In the genomic region with DNA sequence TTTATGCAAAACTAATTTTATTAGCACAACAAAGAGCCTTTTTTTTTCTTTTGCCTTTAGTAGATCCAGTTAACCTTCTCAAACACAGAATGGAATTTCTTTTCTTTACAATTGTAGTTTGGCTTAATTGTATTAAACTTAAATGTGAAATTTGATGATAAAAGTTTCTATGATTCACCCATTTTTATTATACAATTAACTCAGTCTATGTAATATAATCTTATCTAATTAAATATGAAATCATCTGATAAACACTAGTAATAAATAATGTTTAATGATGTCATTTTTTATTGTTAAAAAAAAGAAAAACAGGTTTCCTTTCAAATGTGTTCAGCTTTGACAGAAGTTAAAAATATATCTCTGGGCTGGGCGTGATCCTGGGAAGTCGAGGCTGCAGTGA, we compare ENCODE assay signal across 8 cellular contexts.
"Had no signal": no experiment of that assay in that cellular context is flagged by ENCODE, and none has a peak within 500 bp of the region (broad histone marks: within the 10 kb centered on the region; RNA-seq: fewer than 3 reads in every experiment).

No MANE protein-coding gene starts in this region.

- FAIRE-seq: HepG2 had no signal

- H3K4me3 ChIP-seq: GM23248, HAP-1 had no signal

- H2AFZ ChIP-seq: GM23248 had no signal

- H3K9ac ChIP-seq: GM23248 had no signal

- H3K27ac ChIP-seq: GM23248, HL-60 had no signal

- DNase-seq: GM23248, GOT3, H7, KBM-7 had no signal

- H3K9me3 ChIP-seq: HAP-1 had no signal

- ATAC-seq: HCT116, HepG2 had no signal

- H3K36me3 ChIP-seq: HAP-1 had no signal
